ENCODE assay signal across 8 cellular contexts in the genomic region with DNA sequence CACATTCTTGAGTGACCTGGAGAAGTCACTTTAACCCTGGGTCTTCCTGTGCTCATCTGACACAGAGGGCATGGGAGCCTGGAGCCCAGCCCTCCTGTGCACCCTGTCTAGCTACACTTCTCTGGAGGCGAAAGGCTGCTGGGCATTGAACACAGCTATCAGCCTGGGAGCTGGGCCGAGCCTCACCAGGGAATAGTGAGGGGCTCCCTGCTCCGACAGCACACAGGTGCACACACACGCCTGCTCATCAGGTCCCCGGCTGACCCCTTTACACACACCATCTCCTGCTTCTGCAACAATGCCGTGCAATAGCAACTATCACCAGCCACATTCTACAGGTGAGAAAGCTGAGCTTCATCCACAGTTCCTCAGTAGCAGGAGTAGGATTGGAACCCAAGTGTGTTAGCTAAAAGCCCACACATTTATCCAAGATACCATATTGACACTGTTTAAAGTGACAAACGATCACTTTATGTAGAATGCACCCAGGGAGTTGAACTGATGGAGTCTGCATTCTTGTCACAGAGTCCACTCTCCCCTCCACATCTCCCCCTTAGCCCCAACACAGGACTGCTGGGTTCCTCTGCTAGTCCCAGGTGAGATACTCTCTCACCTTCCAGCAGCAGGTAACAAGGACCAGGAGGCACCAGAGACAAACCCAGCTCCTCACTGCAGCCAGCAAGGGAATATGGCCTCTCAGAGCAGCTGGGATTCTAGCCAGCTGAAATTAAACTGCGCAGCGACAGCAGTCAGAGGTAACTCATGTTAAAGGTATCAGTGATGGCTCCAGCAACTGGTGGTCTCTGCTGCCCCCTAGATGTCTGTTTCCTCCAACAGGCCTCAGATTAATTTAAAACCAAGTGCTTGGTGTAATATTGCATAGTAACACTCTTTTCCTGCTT. TPM values are rescaled to one million over a fixed set of nuclear protein-coding genes. Genes with fewer than 3 reads are reported as not detected.
A peak's percentile ranks its signal among the peaks of the same experiment; 100 is the strongest.
DNase-seq lines count a peak whose midpoint lies in the region; ATAC-seq and TF ChIP-seq lines count a peak whose summit lies in the region.

No MANE protein-coding gene starts in this region.

- ATAC-seq in mucosa of descending colon (peak; percentile 81), HG02571 (IDR thresholded peaks at IDR 0.05; ENCODE audit: unreplicated experiment) (no peak)
- peak; percentile 16 for ATAC-seq in stimulated activated naive CD8-positive, alpha-beta T cell treated with anti-CD3 and anti-CD28 coated beads, Interleukin-15, Interleukin-2, amounts not matched to agents 100 U/mL and 50 U/mL, for 24 hours

- H3K27ac ChIP-seq in dorsolateral prefrontal cortex: no peak overlapping the region

- TF ChIP-seq CTCF in AG10803 (conservative IDR thresholded peaks at IDR 0.05; ENCODE audit: low read length) (peak; percentile 75), GM20000 (IDR thresholded peaks at IDR 0.05; ENCODE audit: extremely low read depth, missing control alignments) (peak; percentile 19), dorsolateral prefrontal cortex (IDR thresholded peaks at IDR 0.05 in 54 of 56, conservative IDR thresholded peaks at IDR 0.05 in 2 of 56; ENCODE audit: low read depth in 1 of 56, partially characterized antibody in 56 of 56) (peak in 55 of 56 donors; percentile 44 to 82 (median 64)), mucosa of descending colon (IDR thresholded peaks at IDR 0.05) (peak; percentile 20)

- DNase-seq in AG10803 (ENCODE audit: low read depth) (peak; percentile 33), GM20000 (ENCODE audit: low spot score) (peak; percentile 32), NCI-H2171 treated with DMSO at 0.1 percent for 48 hours (lab: John Stamatoyannopoulos, UW) (peak; percentile 86), dorsolateral prefrontal cortex (peak in 8 of 10 donors; percentile 38 to 77 (median 63)), mucosa of descending colon (peak in 2 of 3 donors; percentile 59 to 85)
- peak; percentile 38 to 53 for DNase-seq in activated CD4-positive, alpha-beta T cell treated with anti-CD3 and anti-CD28 coated beads for 4 hours
- peak; percentile 66 for DNase-seq in stimulated activated naive CD8-positive, alpha-beta T cell treated with anti-CD3 and anti-CD28 coated beads, Interleukin-15, Interleukin-2, amounts not matched to agents 100 U/mL and 50 U/mL, for 24 hours

- H3K4me3 ChIP-seq in AG10803 (ENCODE audit: low read length): no peak overlapping the region
- no peak overlapping the region for H3K4me3 ChIP-seq in dorsolateral prefrontal cortex
- H3K4me3 ChIP-seq in mucosa of descending colon: no peak overlapping the region

- H3K36me3 ChIP-seq in mucosa of descending colon (ENCODE audit: low read depth): no peaks in the 10 kb centered on the region

- intact Hi-C loops in dorsolateral prefrontal cortex (cut with DNase I) (loop anchor here (5.0 kb wide), 1 partner anchor 552 kb away; no protein-coding TSS in a partner anchor), mucosa of descending colon (cut with DNase I, micrococcal nuclease) (loop anchor here (10.0 kb wide), 1 partner anchor 549 kb away; no protein-coding TSS in a partner anchor)

- H3K9me3 ChIP-seq in mucosa of descending colon: no peaks in the 10 kb centered on the region

- peaks cover 0 to 19% (median 0%) of the 10 kb centered on the region in 45 donors for H3K27me3 ChIP-seq in dorsolateral prefrontal cortex

- no peaks in the 10 kb centered on the region for H3K4me1 ChIP-seq in mucosa of descending colon (ENCODE audit: low read depth)

RNA-seq across cellular contexts. Expression of gene CAPN8, which starts 18.3 kb away (rescaled TPM):
- total RNA-seq in dorsolateral prefrontal cortex (1 to 10 TPM in 74 of 120 experiments, under 1 TPM in 35, not detected in 11; 0.30 to 4.8 (median 1.4) TPM), mucosa of descending colon (10 to 100 TPM; 31.1 to 88.6 (median 59.0) TPM)

RNA-seq across cellular contexts. Expression of gene CAPN2, which starts 28.5 kb away (rescaled TPM):
- total RNA-seq in dorsolateral prefrontal cortex (100 to 1,000 TPM in 66 of 120 experiments, 10 to 100 TPM in 54; 66.7 to 318 (median 103) TPM), mucosa of descending colon (100 to 1,000 TPM; 200 to 417 (median 305) TPM)

Comparison
In these comparisons a context has a peak if more than half of its experiments do, and no peak if none do; other contexts are left out.
1. DNase-seq: peak in every context shown above with its lines; median percentile 86 in NCI-H2171 treated with DMSO at 0.1 percent for 48 hours; 72 in mucosa of descending colon; 66 in stimulated activated naive CD8-positive, alpha-beta T cell treated with anti-CD3 and anti-CD28 coated beads, Interleukin-15, Interleukin-2, amounts not matched to agents 100 U/mL and 50 U/mL, for 24 hours; 63 in dorsolateral prefrontal cortex; 46 in activated CD4-positive, alpha-beta T cell treated with anti-CD3 and anti-CD28 coated beads for 4 hours; 33 in AG10803; 32 in GM20000.
2. CTCF ChIP-seq: peak in every context shown above with its lines; median percentile 75 in AG10803; 64 in dorsolateral prefrontal cortex; 20 in mucosa of descending colon; 19 in GM20000.
3. RNA of gene CAPN8, which starts 18.3 kb away (total RNA-seq): 31.1 to 88.6 TPM in mucosa of descending colon; 0.30 to 4.8 TPM in dorsolateral prefrontal cortex; every median in the first group is over 4 times any median in the second.